In the genomic region with DNA sequence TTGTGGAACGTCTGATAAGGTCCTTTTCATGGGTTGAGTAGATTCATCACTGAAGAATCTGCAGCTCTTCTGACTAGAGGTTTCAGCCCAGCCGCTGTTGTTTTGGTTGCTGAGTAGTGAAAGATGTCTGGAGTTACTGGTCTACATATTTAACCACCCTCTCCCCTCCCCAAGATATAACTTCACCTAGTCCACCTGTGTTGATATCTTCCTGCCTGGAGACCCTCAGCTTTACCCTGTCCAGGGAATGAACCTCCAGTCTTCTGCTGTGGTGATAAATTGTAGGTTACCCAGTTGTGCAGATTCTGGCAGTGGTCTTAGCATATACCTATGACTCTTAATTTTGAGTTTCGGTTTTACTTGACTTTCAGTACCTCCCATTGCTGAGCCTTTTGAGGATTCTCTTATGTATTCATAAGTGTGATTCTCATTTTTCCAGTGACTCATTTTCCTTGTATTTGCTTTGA, we compare ENCODE assay signal across 8 cellular contexts.
A peak's percentile ranks its signal among the peaks of the same experiment; 100 is the strongest.
DNase-seq lines count a peak whose midpoint lies in the region; ATAC-seq, FAIRE-seq and TF ChIP-seq lines count a peak whose summit lies in the region.

No MANE protein-coding gene starts in this region.

- peak; percentile 4 for DNase-seq in GM19239 (ENCODE audit: insufficient read length, low spot score)
- DNase-seq in activated T-cell treated with anti-CD3 and anti-CD28 coated beads for 48 hours (ENCODE audit: low read depth), result peak; percentile 37
- DNase-seq in stimulated activated CD4-positive, alpha-beta T cell treated with anti-CD3 and anti-CD28 coated beads, Interleukin-2, amount 100 ng/mL, for 24 hours, result peak; percentile 45 to 56
- DNase-seq in DMS 273 (lab: John Stamatoyannopoulos, UW; ENCODE audit: unreplicated experiment), result no peak
- no peak for DNase-seq in mesendoderm
- no peak for DNase-seq in pancreas
- no peak for DNase-seq in NCI-H510A (lab: John Stamatoyannopoulos, UW)

- H2BK5ac ChIP-seq in mesendoderm (ENCODE audit: low read length), result no peak overlapping the region

- no peak overlapping the region for H4K5ac ChIP-seq in mesendoderm (ENCODE audit: low read length)

- peak; percentile 39 for FAIRE-seq in GM19239 (lab: Jason Lieb, UNC)
- FAIRE-seq in pancreas (lab: Jason Lieb, UNC), result no peak

- H2BK120ac ChIP-seq in mesendoderm (ENCODE audit: low read depth, low read length), result no peak overlapping the region

- H3K9me3 ChIP-seq in pancreas, result no peaks in the 10 kb centered on the region

- no peak overlapping the region for H3K4me2 ChIP-seq in mesendoderm (ENCODE audit: low read length)

- H3K18ac ChIP-seq in mesendoderm (ENCODE audit: low read length), result no peak overlapping the region

- no peak overlapping the region for H2BK15ac ChIP-seq in mesendoderm (replicated peaks; ENCODE audit: low read depth)

- peak; percentile 87 for ATAC-seq in HG03108 (IDR thresholded peaks at IDR 0.05; ENCODE audit: unreplicated experiment)
- no peak for ATAC-seq in pancreas

- H3K23ac ChIP-seq in mesendoderm (ENCODE audit: low read length), result no peak overlapping the region

- no peaks in the 10 kb centered on the region for H3K79me2 ChIP-seq in mesendoderm (ENCODE audit: control insufficient read depth, insufficient read depth, low read length)

- peaks cover 3% of the 10 kb centered on the region for H3K79me1 ChIP-seq in mesendoderm (ENCODE audit: low read length)

- H3K27me3 ChIP-seq in mesendoderm (ENCODE audit: insufficient read depth, low read length, poor library complexity), result no peaks in the 10 kb centered on the region
- no peaks in the 10 kb centered on the region for H3K27me3 ChIP-seq in pancreas

- H3K4ac ChIP-seq in mesendoderm (ENCODE audit: low read depth, low read length), result no peak overlapping the region

- WGBS in mesendoderm (ENCODE audit: extremely low coverage, insufficient coverage, low lambda C conversion rate), result no CpG with 5 or more reads among the region's 3 CpGs
- 84 to 88% methylated on average over 3 of the region's 3 CpGs for WGBS in pancreas, 2 donors

- H2AK5ac ChIP-seq in mesendoderm (ENCODE audit: low read length), result no peak overlapping the region

- intact Hi-C loops in pancreas (cut with DNase I), result no loop called here

- H3K56ac ChIP-seq in mesendoderm (ENCODE audit: low read length), result no peak overlapping the region

- TF ChIP-seq CTCF in pancreas (IDR thresholded peaks at IDR 0.05), result no peak

- H3K27ac ChIP-seq in mesendoderm (ENCODE audit: low read depth, low read length) (no peak overlapping the region), pancreas (no peak overlapping the region)

- H3K9ac ChIP-seq in mesendoderm (ENCODE audit: low read length), result no peak overlapping the region

- H3K36me3 ChIP-seq in mesendoderm (ENCODE audit: control insufficient read depth, insufficient read depth, low read length), result no peaks in the 10 kb centered on the region
- no peaks in the 10 kb centered on the region for H3K36me3 ChIP-seq in pancreas

- no peak overlapping the region for H4K8ac ChIP-seq in mesendoderm (ENCODE audit: low read depth, low read length)

- H3K4me3 ChIP-seq in mesendoderm (ENCODE audit: low read length) (no peak overlapping the region), pancreas (no peak overlapping the region)

- no peaks in the 10 kb centered on the region for H3K4me1 ChIP-seq in mesendoderm (ENCODE audit: control insufficient read depth, low read depth, low read length)
- peaks cover 4% of the 10 kb centered on the region in 3 donors for H3K4me1 ChIP-seq in pancreas

Comparison
In these comparisons a context has a peak if more than half of its experiments do, and no peak if none do; other contexts are left out.
1. DNase-seq: peak in GM19239 (single experiment), activated T-cell treated with anti-CD3 and anti-CD28 coated beads for 48 hours (single experiment) and stimulated activated CD4-positive, alpha-beta T cell treated with anti-CD3 and anti-CD28 coated beads, Interleukin-2, amount 100 ng/mL, for 24 hours (2 of 2); none in DMS 273 (single experiment), mesendoderm (single experiment), pancreas (0 of 6) and NCI-H510A (single experiment).